ENCODE assay signal across 8 cellular contexts in genomic region chr3:50235716-50236483, GRCh38. TPM values are rescaled to one million over a fixed set of nuclear protein-coding genes. Genes with fewer than 3 reads are reported as not detected.
DNase-seq lines count a peak whose midpoint lies in the region; ATAC-seq and TF ChIP-seq lines count a peak whose summit lies in the region.

GNAI2 (plus strand) TSS chr3:50236204; CDS start chr3:50236336, 132 bp downstream.

- H3K9me3 ChIP-seq in heart left ventricle, result no peaks in the 10 kb centered on the region
- H3K9me3 ChIP-seq in upper lobe of left lung, result no peaks in the 10 kb centered on the region

- H3K4me3 ChIP-seq in heart left ventricle (peak within 1 kb of the TSS; percentile 82 to 100 (median 93)), upper lobe of left lung (peak within 1 kb of the TSS; percentile 86 to 94 (median 90))

- peak within 1 kb of the TSS; percentile 76 to 99 (median 94) for H3K27ac ChIP-seq in heart left ventricle
- peak within 1 kb of the TSS; percentile 94 to 98 (median 95) for H3K27ac ChIP-seq in upper lobe of left lung

- intact Hi-C loops in T-helper 1 cell treated with Interleukin-12 subunit alpha and Interleukin-12 subunit beta and Interleukin-4 antibody, amounts not matched to agents 30 ng/mL and 1 ng/mL, for 36 hours (cut with micrococcal nuclease), result loop anchor here (1.0 to 10.0 kb wide), 15 partner anchors 9 to 1707 kb away; partner anchors contain the start of genes CISH, GMPPB, HEMK1 and HYAL3
- intact Hi-C loops in heart left ventricle (cut with DNase I) (loop anchor here in 3 of 10 donors (5.0 kb wide), 1 partner anchor 86 kb away; the partner anchor contains the start of gene HYAL2 (in 3 of the 3)), posterior cingulate gyrus (cut with DNase I) (no loop called here)

- H3K27me3 ChIP-seq in heart left ventricle, result no peaks in the 10 kb centered on the region
- H3K27me3 ChIP-seq in upper lobe of left lung, result no peaks in the 10 kb centered on the region

- ATAC-seq in HG02870 (IDR thresholded peaks at IDR 0.05; ENCODE audit: unreplicated experiment) (peak; percentile 94), heart left ventricle (peak; percentile 90 to 94 (median 94)), upper lobe of left lung (ENCODE audit: low FRiP score in 2 of 2) (peak; percentile 95 to 98)

- H3K4me1 ChIP-seq in heart left ventricle (peaks cover 5 to 54% (median 37%) of the 10 kb centered on the region in 12 donors), upper lobe of left lung (peaks cover 39 to 51% (median 47%) of the 10 kb centered on the region in 4 donors)

- TF ChIP-seq CTCF in GM13976 (IDR thresholded peaks at IDR 0.05; ENCODE audit: borderline replicate concordance, control extremely low read depth, extremely low read depth, insufficient read depth, missing control alignments) (no peak), heart left ventricle (IDR thresholded peaks at IDR 0.05) (no peak), upper lobe of left lung (IDR thresholded peaks at IDR 0.05) (peak in 3 of 6 experiments; percentile 35 to 40 (median 36))

- in situ Hi-C loops in GM13976 (cut with MboI; ENCODE audit: low sequenced_read_pairs, unreplicated experiment), result no loop called here

- DNase-seq in GM13976 (ENCODE audit: low spot score) (peak; percentile 99), NCI-H146 treated with DMSO at 0.1 percent for 48 hours (lab: John Stamatoyannopoulos, UW; ENCODE audit: unreplicated experiment) (peak; percentile 90), amniotic epithelial cell (ENCODE audit: low read depth) (peak; percentile 98), heart left ventricle (peak; percentile 99), posterior cingulate gyrus (peak; percentile 96 to 100 (median 99)), upper lobe of left lung (peak; percentile 99 to 100)

- WGBS in heart left ventricle, 4 donors, result 0 to 2% (median 1%) methylated on average over 37 to 75 of the region's 75 CpGs
- 0 to 2% methylated on average over 27 to 49 of the region's 75 CpGs for WGBS in upper lobe of left lung, 2 donors

- TF ChIP-seq POLR2A in heart left ventricle (IDR thresholded peaks at IDR 0.05) (peak; percentile 95 to 98), upper lobe of left lung (IDR thresholded peaks at IDR 0.05) (peak in 3 of 4 donors; percentile 90 to 99 (median 94))

- H3K36me3 ChIP-seq in heart left ventricle (peaks cover 0 to 25% (median 0%) of the 10 kb centered on the region in 9 donors), upper lobe of left lung (peaks cover 0 to 15% (median 7%) of the 10 kb centered on the region in 4 donors)

- TF ChIP-seq EP300 in upper lobe of left lung (IDR thresholded peaks at IDR 0.05), result no peak

RNA-seq across cellular contexts. Expression of gene GNAI2, which starts in this region (rescaled TPM):
- 451 and 460 TPM in 2 replicates for total RNA-seq in T-helper 1 cell treated with Interleukin-12 subunit alpha and Interleukin-12 subunit beta and Interleukin-4 antibody, amounts not matched to agents 30 ng/mL and 1 ng/mL, for 36 hours
- total RNA-seq in heart left ventricle (100 to 1,000 TPM; 106 to 365 (median 140) TPM), upper lobe of left lung (100 to 1,000 TPM; 191 to 440 (median 295) TPM)
- 100 to 1,000 TPM in 1 of 2 donors, 10 to 100 TPM in 1; 93.2 to 180 TPM for polyA plus RNA-seq in heart left ventricle

Comparison
In these comparisons a context has a peak if more than half of its experiments do, and no peak if none do; other contexts are left out.
1. Peak in every context shown above with its lines: DNase-seq, ATAC-seq, H3K4me3 ChIP-seq and H3K27ac ChIP-seq.